Comparison of ENCODE assay signal across 1 cellular context in genomic region chr7:43727494-43727893, GRCh38.
TF ChIP-seq lines count a peak whose summit lies in the region.

No MANE protein-coding gene starts in this region.

TF ChIP-seq in SK-N-SH treated with all-trans-retinoic acid at 6 μM for 48 hours, 23 proteins besides CTCF, POLR2A, EP300 and RAD21 (continued from another document):
- TF ChIP-seq TSHZ2 (CRISPR knock-in tag; IDR thresholded peaks at IDR 0.05), result no peak
- TF ChIP-seq BACH2 (CRISPR knock-in tag; IDR thresholded peaks at IDR 0.05; ENCODE audit: borderline replicate concordance), result no peak
- TF ChIP-seq ZNF8 (CRISPR knock-in tag; IDR thresholded peaks at IDR 0.05), result no peak
- TF ChIP-seq OSR1 (CRISPR knock-in tag; IDR thresholded peaks at IDR 0.05), result no peak
- TF ChIP-seq RARB (CRISPR knock-in tag; IDR thresholded peaks at IDR 0.05), result no peak
- no peak for TF ChIP-seq ZNF565 (CRISPR knock-in tag; conservative IDR thresholded peaks at IDR 0.05; ENCODE audit: low read depth)
- TF ChIP-seq PPARA (CRISPR knock-in tag; IDR thresholded peaks at IDR 0.05; ENCODE audit: borderline replicate concordance), result no peak
- TF ChIP-seq GLIS3 (CRISPR knock-in tag; IDR thresholded peaks at IDR 0.05), result no peak
- TF ChIP-seq SNAI2 (CRISPR knock-in tag; IDR thresholded peaks at IDR 0.05), result no peak
- no peak for TF ChIP-seq ISL1 (CRISPR knock-in tag; IDR thresholded peaks at IDR 0.05)
